25 cellular contexts compared by ENCODE assay signal in the genomic region with DNA sequence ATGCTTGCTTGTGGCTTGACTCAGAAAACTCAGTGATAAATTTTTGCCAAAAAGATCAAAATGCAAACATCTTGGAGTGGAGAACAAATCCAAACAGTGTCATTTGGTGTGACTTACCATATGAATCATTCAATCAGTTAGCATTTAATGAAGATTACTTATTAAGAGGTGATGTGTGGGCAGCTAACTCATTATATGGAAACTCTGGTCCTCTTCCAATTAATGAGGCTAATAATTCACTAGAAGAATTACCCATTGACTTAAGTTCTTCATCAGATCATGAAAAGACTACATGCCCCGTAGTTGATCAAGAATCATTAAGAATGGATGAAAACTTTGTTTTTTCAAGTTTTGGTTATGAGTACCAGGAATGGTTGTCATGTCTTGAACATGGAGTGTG.
"Had no signal": no experiment of that assay in that cellular context is flagged by ENCODE, and none has a peak within 500 bp of the region (broad histone marks: within the 10 kb centered on the region; RNA-seq: fewer than 3 reads in every experiment).

No MANE protein-coding gene starts in this region.

- DNase-seq: Kasumi-1, KG1, MG63, NCI-H1048, NCI-H1105, NCI-H1417 treated with DMSO at 0.1 percent for 48 hours, NCI-H1436 treated with DMSO at 0.1 percent for 48 hours, NCI-H1694 treated with DMSO at 0.1 percent for 48 hours, NCI-H187 treated with DMSO at 0.1 percent for 48 hours, NCI-H2029, NCI-H2081, NCI-H2171 treated with DMSO at 0.1 percent for 48 hours, NCI-H226, NCI-H446 treated with DMSO at 0.1 percent for 48 hours, NCI-H510A, NCI-H524, NCI-H526, NCI-H69, NCI-H748 treated with DMSO at 0.1 percent for 48 hours, NCI-H82, PC-9, SHP77, SIG-M5, SJCRH30 had no signal

- H3K4me3 ChIP-seq: MG63, PC-9, SJCRH30, SK-N-MC had no signal
